In the genomic region with DNA sequence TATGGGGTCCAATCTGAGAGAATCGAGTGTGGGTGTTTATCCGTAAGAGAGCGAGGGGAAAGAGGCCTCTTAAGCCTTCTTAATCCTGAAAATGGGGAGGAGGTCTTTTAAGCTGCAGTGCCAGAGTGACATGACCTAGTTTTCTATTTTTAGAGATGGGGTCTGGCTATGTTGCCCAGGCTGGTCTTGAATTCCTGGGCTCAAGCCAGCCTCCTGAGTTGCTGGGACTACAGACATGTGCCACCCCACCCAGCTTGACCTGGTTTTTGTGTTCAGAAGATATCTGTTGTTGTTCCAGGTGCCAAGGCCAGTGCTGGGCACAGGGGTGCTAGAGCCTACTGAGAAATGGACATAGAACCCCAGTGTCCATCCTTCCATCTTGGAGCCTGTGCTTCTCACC, we compare ENCODE assay signal across 12 cellular contexts. TPM values are rescaled to one million over a fixed set of nuclear protein-coding genes. Genes with fewer than 3 reads are reported as not detected.
A peak's percentile ranks its signal among the peaks of the same experiment; 100 is the strongest.
DNase-seq lines count a peak whose midpoint lies in the region; TF ChIP-seq lines count a peak whose summit lies in the region.
"Had no signal": no experiment of that assay in that cellular context is flagged by ENCODE, and none has a peak within 500 bp of the region (broad histone marks: within the 10 kb centered on the region; RNA-seq: fewer than 3 reads in every experiment).

No MANE protein-coding gene starts in this region.

- no TSS peak for BruUV-seq in Caco-2 (replicated peaks; lab: Mats Ljungman, UMichigan)

- H3K4me1 ChIP-seq in Caco-2 (peaks cover 5% of the 10 kb centered on the region), osteoblast (ENCODE audit: insufficient read depth, low read length) (peaks cover 21% of the 10 kb centered on the region)

- no peak overlapping the region for H3K27ac Mint-ChIP-seq in Caco-2 (ENCODE audit: unreplicated experiment)

- peaks cover 23% of the 10 kb centered on the region for H3K36me3 Mint-ChIP-seq in Caco-2 (ENCODE audit: insufficient read depth, unreplicated experiment)

- H2AFZ ChIP-seq in osteoblast (ENCODE audit: low read length) = no peak overlapping the region

- peaks cover 14% of the 10 kb centered on the region for H3K4me1 Mint-ChIP-seq in Caco-2 (ENCODE audit: low read depth, unreplicated experiment)

- H3K27me3 ChIP-seq in Caco-2 (replicated peaks; ENCODE audit: control insufficient read depth, insufficient read depth, low read length) (no peaks in the 10 kb centered on the region), dorsolateral prefrontal cortex (no peaks in the 10 kb centered on the region), osteoblast (ENCODE audit: insufficient read depth, low read length) (no peaks in the 10 kb centered on the region)
- H3K27me3 ChIP-seq: heart right ventricle had no signal

- no peaks in the 10 kb centered on the region for H3K9me3 ChIP-seq in Caco-2
- H3K9me3 ChIP-seq in osteoblast (ENCODE audit: low read depth, low read length) = no peaks in the 10 kb centered on the region
- H3K9me3 ChIP-seq: heart right ventricle had no signal

- H3K36me3 ChIP-seq in Caco-2 (ENCODE audit: control insufficient read depth, insufficient read depth, low read length) (no peaks in the 10 kb centered on the region; the same call in none of the 2 replicates), osteoblast (ENCODE audit: insufficient read depth, low read length) (peaks cover 24% of the 10 kb centered on the region)

- H3K79me2 ChIP-seq in osteoblast (ENCODE audit: insufficient read depth, low read length) = peaks cover 35% of the 10 kb centered on the region

- POLR2A ChIA-PET in Caco-2 (lab: Charles Lee) = no interaction called here

- H3K4me3 ChIP-seq in Caco-2 (ENCODE audit: low read depth, low read length) (no peak overlapping the region), dorsolateral prefrontal cortex (peak overlapping the region in 50 of 59 donors; percentile 61 to 100 (median 91)), osteoblast (ENCODE audit: insufficient read depth, low read length) (no peak overlapping the region)

- intact Hi-C loops in Caco-2 (cut with micrococcal nuclease; ENCODE audit: unreplicated experiment) = no loop called here
- intact Hi-C loops in dorsolateral prefrontal cortex (cut with DNase I) = no loop called here

- H3K4me3 Mint-ChIP-seq in Caco-2 (ENCODE audit: unreplicated experiment) = peak overlapping the region; percentile 82

- CTCF ChIA-PET in Caco-2 (lab: Charles Lee) = interaction anchor here (2.8 kb wide), 1 partner anchor 13 kb away, joined by 15 read pairs; no protein-coding TSS in a partner anchor

- DNase-seq in Caco-2 (no peak), NCI-H82 treated with DMSO at 0.1 percent for 48 hours (lab: John Stamatoyannopoulos, UW; ENCODE audit: unreplicated experiment) (peak; percentile 6), dorsolateral prefrontal cortex (no peak), osteoblast (ENCODE audit: insufficient read length, low spot score, missing footprints) (peak; percentile 9), HPDE6-E6E7 (ENCODE audit: extremely low spot score) (no peak), NCI-H2227 treated with DMSO at 0.1 percent for 48 hours (lab: John Stamatoyannopoulos, UW) (no peak)
- DNase-seq in activated effector memory CD4-positive, alpha-beta T cell treated with anti-CD3 and anti-CD28 coated beads, Interleukin-2, amount 50 U/mL, for 16 hours = no peak
- DNase-seq: EL, heart right ventricle, NCI-H2107, SHP77 treated with DMSO at 0.1 percent for 48 hours had no signal

- TF ChIP-seq CTCF in Caco-2 (IDR thresholded peaks at IDR 0.05; ENCODE audit: insufficient read depth in 1 of 2, low read depth in 1 of 2, low read length in 1 of 2, severe bottlenecking in 1 of 2, unreplicated experiment in 1 of 2) = no peak
- no peak for TF ChIP-seq CTCF in dorsolateral prefrontal cortex (IDR thresholded peaks at IDR 0.05 in 54 of 56, conservative IDR thresholded peaks at IDR 0.05 in 2 of 56; ENCODE audit: low read depth in 1 of 56, partially characterized antibody in 56 of 56)
- TF ChIP-seq CTCF in osteoblast (IDR thresholded peaks at IDR 0.05; ENCODE audit: extremely low read depth, low read depth, low read length) = no peak

- peak overlapping the region; percentile 99 for H3K4me2 ChIP-seq in osteoblast (ENCODE audit: insufficient read depth, low read length)

- no peaks in the 10 kb centered on the region for H4K20me1 ChIP-seq in osteoblast (ENCODE audit: insufficient read depth, low read length)

- H3K27ac ChIP-seq in dorsolateral prefrontal cortex = peak overlapping the region in 21 of 59 donors; percentile 4 to 99 (median 94)
- H3K27ac ChIP-seq in osteoblast (ENCODE audit: low read depth, low read length) = no peak overlapping the region

- H3K9me3 Mint-ChIP-seq in Caco-2 (ENCODE audit: unreplicated experiment) = no peaks in the 10 kb centered on the region

- no peaks in the 10 kb centered on the region for H3K27me3 Mint-ChIP-seq in Caco-2 (ENCODE audit: insufficient read depth, unreplicated experiment)

RNA-seq across cellular contexts. Expression of a gene that starts 1.4 kb away (rescaled TPM):
- total RNA-seq in Caco-2 (2022) = 50.5 and 51.6 TPM in 2 replicates
- 100 to 1,000 TPM in 1 of 120 experiments, 10 to 100 TPM in 119; 49.5 to 105 (median 74.6) TPM for total RNA-seq in dorsolateral prefrontal cortex
- 70.9 and 71.3 TPM in 2 replicates for total RNA-seq in osteoblast

RNA-seq across cellular contexts. Expression of a gene that starts 2.6 kb away (rescaled TPM):
- 52.2 and 58.5 TPM in 2 replicates for total RNA-seq in Caco-2 (2022)
- 100 to 1,000 TPM in 14 of 120 experiments, 10 to 100 TPM in 106; 60.7 to 140 (median 86.2) TPM for total RNA-seq in dorsolateral prefrontal cortex
- 13.3 and 18.5 TPM in 2 replicates for total RNA-seq in osteoblast

RNA-seq across cellular contexts. Expression of a gene that starts 8.0 kb away (rescaled TPM):
- total RNA-seq in Caco-2 (2022) (not detected in 2 replicates), dorsolateral prefrontal cortex (10 to 100 TPM in 29 of 120 experiments, 1 to 10 TPM in 91; 2.4 to 12.7 (median 8.0) TPM), osteoblast (0.29 and 0.36 TPM in 2 replicates)
- total RNA-seq: heart right ventricle, myocyte had no signal

RNA-seq across cellular contexts. Expression of a gene that starts 17.1 kb away (rescaled TPM):
- total RNA-seq in Caco-2 (2022) = 12.8 and 16.7 TPM in 2 replicates
- 1 to 10 TPM in 115 of 120 experiments, under 1 TPM in 3, not detected in 2; 0.69 to 9.3 (median 3.0) TPM for total RNA-seq in dorsolateral prefrontal cortex
- 0.29 TPM in 1 of 2 replicates, not detected in the other for total RNA-seq in osteoblast
- total RNA-seq: heart right ventricle, myocyte had no signal

RNA-seq across cellular contexts. Expression of a gene that starts 22.2 kb away (rescaled TPM):
- total RNA-seq in Caco-2 (2022) (66.9 and 71.7 TPM in 2 replicates), dorsolateral prefrontal cortex (10 to 100 TPM; 20.7 to 65.0 (median 36.4) TPM), osteoblast (24.5 and 28.6 TPM in 2 replicates)

Comparison
In these comparisons a context has a peak if more than half of its experiments do, and no peak if none do; other contexts are left out.
1. DNase-seq: peak in NCI-H82 treated with DMSO at 0.1 percent for 48 hours (single experiment) and osteoblast (single experiment); none in Caco-2 (0 of 2), dorsolateral prefrontal cortex (0 of 10), activated effector memory CD4-positive, alpha-beta T cell treated with anti-CD3 and anti-CD28 coated beads, Interleukin-2, amount 50 U/mL, for 16 hours (single experiment), HPDE6-E6E7 (single experiment) and NCI-H2227 treated with DMSO at 0.1 percent for 48 hours (single experiment).
2. H3K4me3 ChIP-seq: peak in dorsolateral prefrontal cortex (50 of 59); none in Caco-2 (single experiment) and osteoblast (single experiment).